In the genomic region with DNA sequence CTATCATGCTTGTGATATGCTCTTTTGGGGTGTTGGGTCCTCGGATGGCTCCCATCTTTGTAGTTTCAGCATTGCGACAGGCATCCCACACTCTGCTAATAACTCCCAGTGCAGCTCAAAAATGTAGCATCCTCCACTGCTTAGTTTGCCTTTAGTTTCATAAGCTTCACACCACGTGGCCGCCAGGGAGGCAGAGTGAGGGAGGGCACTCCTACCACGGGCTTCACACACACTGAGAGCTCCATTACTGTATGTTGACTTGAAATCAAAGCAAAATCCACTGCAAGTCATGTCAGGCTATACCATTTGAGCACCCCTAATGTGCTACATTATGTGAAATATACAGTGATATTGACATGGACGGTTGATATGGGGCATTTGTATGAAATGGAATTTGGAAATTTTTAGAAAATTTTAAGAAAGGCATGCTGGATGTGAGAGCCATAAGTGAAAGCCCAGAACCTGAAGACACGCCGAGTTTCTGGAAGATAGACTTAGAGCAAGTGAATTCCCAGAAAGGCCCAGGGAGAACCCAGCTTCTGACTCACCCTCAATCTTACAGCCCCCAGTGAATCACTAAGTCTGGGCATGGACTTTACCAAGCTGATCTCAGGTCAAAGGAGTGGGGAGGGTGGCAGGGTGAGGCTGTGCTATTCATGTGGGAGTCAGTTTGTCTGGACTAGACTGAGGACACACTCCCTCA, we compare ENCODE assay signal across 13 cellular contexts.
DNase-seq lines count a peak whose midpoint lies in the region; ATAC-seq and TF ChIP-seq lines count a peak whose summit lies in the region.
"Had no signal": no experiment of that assay in that cellular context is flagged by ENCODE, and none has a peak within 500 bp of the region (broad histone marks: within the 10 kb centered on the region; RNA-seq: fewer than 3 reads in every experiment).

No MANE protein-coding gene starts in this region.

- H3K14ac ChIP-seq in IMR-90 (replicated peaks; ENCODE audit: low read depth, low read length): no peak overlapping the region
- H3K14ac ChIP-seq in mesenchymal stem cell (ENCODE audit: low read length in 2 of 2): no peak overlapping the region

- in situ Hi-C loops in IMR-90 (cut with MboI; ENCODE audit: low sequenced_read_pairs): no loop called here

- no peak overlapping the region for H4K5ac ChIP-seq in IMR-90 (ENCODE audit: low read depth, low read length)

- H3K27me3 ChIP-seq in IMR-90 (ENCODE audit: control insufficient read depth, insufficient read depth, low read length) (no peaks in the 10 kb centered on the region), mesenchymal stem cell (ENCODE audit: control insufficient read depth in 1 of 2, insufficient read depth in 1 of 2, low read length in 2 of 2) (no peaks in the 10 kb centered on the region)
- H3K27me3 ChIP-seq in CD4-positive, alpha-beta memory T cell (ENCODE audit: insufficient read depth, low read length): no peaks in the 10 kb centered on the region

- H3K56ac ChIP-seq in IMR-90 (ENCODE audit: extremely low read depth, insufficient read depth, low read length): no peak overlapping the region

- TF ChIP-seq RAD21 in IMR-90 (IDR thresholded peaks at IDR 0.05; ENCODE audit: low read length): no peak

- H3K36me3 ChIP-seq in IMR-90 (ENCODE audit: control insufficient read depth, insufficient read depth, low read length): no peaks in the 10 kb centered on the region
- no peaks in the 10 kb centered on the region for H3K36me3 ChIP-seq in mesenchymal stem cell (ENCODE audit: control insufficient read depth in 1 of 2, insufficient read depth in 2 of 2, low read depth in 1 of 2, low read length in 2 of 2)
- H3K36me3 ChIP-seq in CD4-positive, alpha-beta memory T cell (ENCODE audit: insufficient read depth, low read length): no peaks in the 10 kb centered on the region

- no peak overlapping the region for H3K4ac ChIP-seq in IMR-90 (ENCODE audit: low read depth, low read length)
- no peak overlapping the region for H3K4ac ChIP-seq in mesenchymal stem cell (ENCODE audit: low read depth in 1 of 2, low read length in 2 of 2)

- H2AK5ac ChIP-seq in IMR-90 (ENCODE audit: low read depth, low read length) (no peak overlapping the region), mesenchymal stem cell (ENCODE audit: low read length, severe bottlenecking) (no peak overlapping the region)

- H3K4me1 Mint-ChIP-seq in CD4-positive, alpha-beta memory T cell: peaks cover 0 to 5% (median 0%) of the 10 kb centered on the region in 4 donors
- no peaks in the 10 kb centered on the region for H3K4me1 Mint-ChIP-seq in type B pancreatic cell (ENCODE audit: unreplicated experiment)

- H3K23ac ChIP-seq in IMR-90 (ENCODE audit: low read depth, low read length) (no peak overlapping the region), mesenchymal stem cell (ENCODE audit: low read length in 2 of 2) (no peak overlapping the region)

- DNase-seq in AG20443 (ENCODE audit: low spot score) (peak; percentile 62), IMR-90 (peak; percentile 78), caudate nucleus (lab: John Stamatoyannopoulos, UW) (peak in 44 of 61 donors; percentile 11 to 92 (median 52)), mesenchymal stem cell (peak; percentile 37), type B pancreatic cell (ENCODE audit: extremely low spot score, unreplicated experiment) (no peak), DMS53 (lab: John Stamatoyannopoulos, UW) (no peak)
- no peak for DNase-seq in CD4-positive, alpha-beta memory T cell
- DNase-seq: activated CD8-positive, alpha-beta memory T cell treated with anti-CD3 and anti-CD28 coated beads, Interleukin-2, amount 10 ng/mL, durations not matched to agents 7 days and 5 days; Calu3; NCI-H1048; NCI-H446 had no signal

- H3K79me1 ChIP-seq in IMR-90 (ENCODE audit: low read depth in 1 of 2, low read length in 2 of 2) (no peaks in the 10 kb centered on the region), mesenchymal stem cell (replicated peaks; ENCODE audit: low read length, poor library complexity, severe bottlenecking) (no peaks in the 10 kb centered on the region)

- no TSS peak for BruUV-seq in IMR-90 (replicated peaks; lab: Mats Ljungman, UMichigan)

- no peak overlapping the region for H4K91ac ChIP-seq in IMR-90 (ENCODE audit: insufficient read depth, low read depth, low read length)
- no peak overlapping the region for H4K91ac ChIP-seq in mesenchymal stem cell (ENCODE audit: low read length)

- H2AFZ ChIP-seq in IMR-90 (replicated peaks; ENCODE audit: low read length, poor library complexity) (no peak overlapping the region), mesenchymal stem cell (ENCODE audit: low read depth, low read length) (no peak overlapping the region)

- H3K9me1 ChIP-seq in IMR-90 (ENCODE audit: insufficient read depth, low read length): no peaks in the 10 kb centered on the region

- H2BK20ac ChIP-seq in IMR-90 (ENCODE audit: low read depth, low read length): no peak overlapping the region

- H3K4me3 ChIP-seq in IMR-90 (ENCODE audit: insufficient read depth, low read depth, low read length): no peak overlapping the region
- H3K4me3 ChIP-seq in mesenchymal stem cell (ENCODE audit: insufficient read depth in 1 of 2, low read depth in 1 of 2, low read length in 2 of 2): no peak overlapping the region
- no peak overlapping the region for H3K4me3 ChIP-seq in CD4-positive, alpha-beta memory T cell (ENCODE audit: low read length in 2 of 2)

- H3K27ac Mint-ChIP-seq in CD4-positive, alpha-beta memory T cell: no peak overlapping the region
- H3K27ac Mint-ChIP-seq in type B pancreatic cell: no peak overlapping the region
- H3K27ac Mint-ChIP-seq: activated CD8-positive, alpha-beta memory T cell treated with anti-CD3 and anti-CD28 coated beads, Interleukin-2, amount 10 ng/mL, durations not matched to agents 7 days and 5 days; progenitor cell of endocrine pancreas had no signal

- no peak overlapping the region for H2AK9ac ChIP-seq in IMR-90 (replicated peaks; ENCODE audit: low read depth, low read length, poor library complexity)

- H4K8ac ChIP-seq in IMR-90 (ENCODE audit: low read depth in 2 of 2, low read length in 2 of 2) (no peak overlapping the region), mesenchymal stem cell (ENCODE audit: low read length) (no peak overlapping the region)

- TF ChIP-seq POLR2A in IMR-90 (IDR thresholded peaks at IDR 0.05; ENCODE audit: low read depth, low read length): no peak

- H2BK15ac ChIP-seq in IMR-90 (ENCODE audit: low read depth, low read length) (no peak overlapping the region), mesenchymal stem cell (ENCODE audit: low read depth, poor library complexity, severe bottlenecking) (no peak overlapping the region)

- POLR2A ChIA-PET in IMR-90 (lab: Charles Lee; ENCODE audit: unreplicated experiment): no interaction called here
- POLR2A ChIA-PET in CD4-positive, alpha-beta memory T cell (lab: Charles Lee; ENCODE audit: partially characterized antibody): no interaction called here

- H3K18ac ChIP-seq in IMR-90 (ENCODE audit: low read depth, low read length) (no peak overlapping the region), mesenchymal stem cell (ENCODE audit: low read depth in 1 of 2, low read length in 2 of 2) (no peak overlapping the region)

- no peaks in the 10 kb centered on the region for H3K36me3 Mint-ChIP-seq in CD4-positive, alpha-beta memory T cell
- no peaks in the 10 kb centered on the region for H3K36me3 Mint-ChIP-seq in type B pancreatic cell

- H3K27me3 Mint-ChIP-seq in CD4-positive, alpha-beta memory T cell: peaks cover 0 to 7% of the 10 kb centered on the region in 2 donors
- peaks cover 12% of the 10 kb centered on the region for H3K27me3 Mint-ChIP-seq in type B pancreatic cell

- H2BK5ac ChIP-seq in IMR-90 (ENCODE audit: low read depth, low read length, poor library complexity, severe bottlenecking) (no peak overlapping the region), mesenchymal stem cell (ENCODE audit: low read depth, low read length, poor library complexity, severe bottlenecking) (no peak overlapping the region)

- TF ChIP-seq CTCF in IMR-90 (conservative IDR thresholded peaks at IDR 0.05; ENCODE audit: low read depth, low read length) (no peak), type B pancreatic cell (conservative IDR thresholded peaks at IDR 0.05) (no peak)

- no peak overlapping the region for H3K9ac ChIP-seq in IMR-90 (ENCODE audit: low read depth, low read length)
- H3K9ac ChIP-seq in mesenchymal stem cell (ENCODE audit: low read length): no peak overlapping the region

- ATAC-seq in IMR-90 (ENCODE audit: low read depth) (peak; percentile 69), GM18858 (IDR thresholded peaks at IDR 0.05; ENCODE audit: unreplicated experiment) (no peak)
- ATAC-seq: activated CD8-positive, alpha-beta memory T cell treated with anti-CD3 and anti-CD28 coated beads, Interleukin-2, amount 10 ng/mL, durations not matched to agents 7 days and 5 days had no signal

- CTCF ChIA-PET in IMR-90 (lab: Yijun Ruan, JAX): no interaction called here
- CTCF ChIA-PET in CD4-positive, alpha-beta memory T cell (lab: Charles Lee; ENCODE audit: partially characterized antibody): interaction anchor here (1.1 kb wide), 1 partner anchor 23 kb away, joined by 5 read pairs; no protein-coding TSS in a partner anchor

- H3K4me2 ChIP-seq in IMR-90 (ENCODE audit: low read depth, low read length): no peak overlapping the region
- H3K4me2 ChIP-seq in mesenchymal stem cell (ENCODE audit: low read length, poor library complexity, severe bottlenecking): no peak overlapping the region

- intact Hi-C loops in IMR-90 (cut with micrococcal nuclease): loop anchor here (5.0 kb wide), 1 partner anchor 80 kb away; no protein-coding TSS in a partner anchor
- intact Hi-C loops in CD4-positive, alpha-beta memory T cell (cut with micrococcal nuclease): no loop called here

- dilution Hi-C loops in IMR-90 (cut with HindIII; ENCODE audit: low sequenced_read_pairs, unreplicated experiment): no loop called here

- H3K9me3 Mint-ChIP-seq in CD4-positive, alpha-beta memory T cell: peaks cover 0 to 3% (median 0%) of the 10 kb centered on the region in 8 donors
- peaks cover 5% of the 10 kb centered on the region for H3K9me3 Mint-ChIP-seq in type B pancreatic cell

- H2BK120ac ChIP-seq in IMR-90 (ENCODE audit: low read depth, low read length): no peak overlapping the region
- no peak overlapping the region for H2BK120ac ChIP-seq in mesenchymal stem cell (ENCODE audit: low read depth, low read length)

- H2BK12ac ChIP-seq in mesenchymal stem cell (ENCODE audit: low read length in 2 of 2): no peak overlapping the region

- 100% methylated on average over 1 of the region's 8 CpGs; no CpG with 5 or more reads in 1 of the 2 experiments for WGBS in IMR-90 (ENCODE audit: extremely low coverage in 2 of 2, insufficient read length in 1 of 2), 2 experiments
- WGBS in mesenchymal stem cell: 80% methylated on average over 6 of the region's 8 CpGs

- 0 out of 2 replicates have a peak, but pooled peaks cover 4% of the 10 kb centered on the region for H3K9me3 ChIP-seq in IMR-90 (ENCODE audit: control insufficient read depth, insufficient read depth, low read length)
- peaks cover 4% of the 10 kb centered on the region for H3K9me3 ChIP-seq in mesenchymal stem cell (ENCODE audit: control insufficient read depth, low read length)
- H3K9me3 ChIP-seq in CD4-positive, alpha-beta memory T cell (ENCODE audit: control insufficient read depth in 1 of 2, low read length in 2 of 2): no peaks in the 10 kb centered on the region

- no peak overlapping the region for H3K27ac ChIP-seq in IMR-90 (ENCODE audit: insufficient read depth, low read length)
- peak overlapping the region; percentile 62 for H3K27ac ChIP-seq in caudate nucleus (ENCODE audit: low read depth, low read length)
- H3K27ac ChIP-seq in mesenchymal stem cell (ENCODE audit: low read length, poor library complexity, severe bottlenecking): no peak overlapping the region
- no peak overlapping the region for H3K27ac ChIP-seq in CD4-positive, alpha-beta memory T cell (ENCODE audit: low read depth, low read length)

- H3K4me1 ChIP-seq in IMR-90 (ENCODE audit: control insufficient read depth, insufficient read depth, low read length) (no peaks in the 10 kb centered on the region; the same call in 1 of the 2 replicates), mesenchymal stem cell (ENCODE audit: control insufficient read depth, insufficient read depth, low read depth, low read length) (no peaks in the 10 kb centered on the region)
- no peaks in the 10 kb centered on the region for H3K4me1 ChIP-seq in CD4-positive, alpha-beta memory T cell (ENCODE audit: insufficient read depth, low read length)

- no peak overlapping the region for H3K4me3 Mint-ChIP-seq in CD4-positive, alpha-beta memory T cell
- no peak overlapping the region for H3K4me3 Mint-ChIP-seq in type B pancreatic cell
- H3K4me3 Mint-ChIP-seq: activated CD8-positive, alpha-beta memory T cell treated with anti-CD3 and anti-CD28 coated beads, Interleukin-2, amount 10 ng/mL, durations not matched to agents 7 days and 5 days had no signal

- no peaks in the 10 kb centered on the region for H4K20me1 ChIP-seq in IMR-90 (ENCODE audit: insufficient read depth, low read length)

Comparison
In these comparisons a context has a peak if more than half of its experiments do, and no peak if none do; other contexts are left out.
1. DNase-seq: peak in AG20443 (single experiment), IMR-90 (single experiment), caudate nucleus (44 of 61) and mesenchymal stem cell (single experiment); none in CD4-positive, alpha-beta memory T cell (0 of 5), type B pancreatic cell (single experiment) and DMS53 (single experiment).